ENCODE assay signal across 13 cellular contexts in genomic region chr20:62598761-62599194, GRCh38. TPM values are rescaled to one million over a fixed set of nuclear protein-coding genes. Genes with fewer than 3 reads are reported as not detected.
DNase-seq lines count a peak whose midpoint lies in the region; ATAC-seq lines count a peak whose summit lies in the region.
"Had no signal": no experiment of that assay in that cellular context is flagged by ENCODE, and none has a peak within 500 bp of the region (broad histone marks: within the 10 kb centered on the region; RNA-seq: fewer than 3 reads in every experiment).

No MANE protein-coding gene starts in this region.

- DNase-seq in NCI-H82 (lab: John Stamatoyannopoulos, UW) (peak; percentile 41), NCI-H82 treated with DMSO at 0.1 percent for 48 hours (lab: John Stamatoyannopoulos, UW; ENCODE audit: unreplicated experiment) (no peak), SK-MEL-5 (ENCODE audit: low read depth, low spot score) (peak; percentile 40), neuronal stem cell (ENCODE audit: low spot score) (no peak), NCI-H1417 treated with DMSO at 0.1 percent for 48 hours (lab: John Stamatoyannopoulos, UW) (no peak), middle frontal gyrus (ENCODE audit: extremely low spot score, low spot score) (no peak)
- DNase-seq: effector CD8-positive, alpha-beta T cell; KG1; mesendoderm; stimulated activated CD4-positive, alpha-beta T cell treated with anti-CD3 and anti-CD28 coated beads, Interleukin-2, amount 100 ng/mL, for 48 hours; T1000 had no signal

- H2BK120ac ChIP-seq in neuronal stem cell (ENCODE audit: low read depth, low read length), result no peak overlapping the region

- peak overlapping the region; percentile 98 for H3K23ac ChIP-seq in neuronal stem cell (ENCODE audit: low read depth, low read length, poor library complexity)

- H3K9me3 ChIP-seq in neuronal stem cell (replicated peaks in 1 of 2; ENCODE audit: control insufficient read depth in 2 of 2, insufficient read depth in 1 of 2, low read depth in 1 of 2, low read length in 2 of 2), result peaks cover 0 to 2% of the 10 kb centered on the region in 2 donors

- H3K27me3 ChIP-seq in neuronal stem cell (ENCODE audit: control insufficient read depth in 3 of 3, insufficient read depth in 3 of 3, low read depth in 1 of 3, low read length in 3 of 3), result peaks cover 0 to 52% (median 0%) of the 10 kb centered on the region in 3 experiments

- peak overlapping the region; percentile 24 for H3K4ac ChIP-seq in neuronal stem cell (ENCODE audit: low read length)

- no peak overlapping the region for H4K91ac ChIP-seq in neuronal stem cell (ENCODE audit: low read depth, low read length, poor library complexity)

- H3K79me1 ChIP-seq in neuronal stem cell (ENCODE audit: low read depth, low read length), result peaks cover 2% of the 10 kb centered on the region

- no peak overlapping the region for H2BK12ac ChIP-seq in neuronal stem cell (ENCODE audit: low read length)

- peak overlapping the region; percentile 58 for H3K18ac ChIP-seq in neuronal stem cell (ENCODE audit: low read length)

- H3K4me2 ChIP-seq in neuronal stem cell (ENCODE audit: insufficient read depth, low read length, poor library complexity, severe bottlenecking), result no peak overlapping the region

- no peaks in the 10 kb centered on the region for H3K36me3 ChIP-seq in neuronal stem cell (replicated peaks in 1 of 2; ENCODE audit: control insufficient read depth in 2 of 2, insufficient read depth in 2 of 2, low read length in 2 of 2)

- H3K27ac ChIP-seq in neuronal stem cell (replicated peaks; ENCODE audit: low read length), result no peak overlapping the region

- peak overlapping the region; percentile 17 for H2BK5ac ChIP-seq in neuronal stem cell (ENCODE audit: low read length)

- in situ Hi-C loops in SK-MEL-5 (cut with HindIII; ENCODE audit: low pct_unique_long_range_greater_than_20kb, low sequenced_read_pairs), result no loop called here

- peak overlapping the region; percentile 50 for H3K9ac ChIP-seq in neuronal stem cell (ENCODE audit: low read depth, low read length, poor library complexity)

- H2BK15ac ChIP-seq in neuronal stem cell (ENCODE audit: low read length), result peak overlapping the region; percentile 56

- H2AK5ac ChIP-seq in neuronal stem cell (ENCODE audit: low read depth, low read length), result peak overlapping the region; percentile 85

- peak overlapping the region; percentile 98 for H3K14ac ChIP-seq in neuronal stem cell (ENCODE audit: low read length)

- no peak overlapping the region for H4K8ac ChIP-seq in neuronal stem cell (ENCODE audit: low read depth, low read length)

- peaks cover 0 to 6% of the 10 kb centered on the region in 2 donors for H3K4me1 ChIP-seq in neuronal stem cell (ENCODE audit: control insufficient read depth in 2 of 2, insufficient read depth in 1 of 2, low read depth in 1 of 2, low read length in 2 of 2)

- WGBS in neuronal stem cell (ENCODE audit: extremely low coverage in 2 of 2, insufficient read length in 2 of 2, insufficient replicate concordance in 1 of 2), 2 donors, result no CpG with 5 or more reads among the region's 13 CpGs

- H2AFZ ChIP-seq in neuronal stem cell (ENCODE audit: low read length), result no peak overlapping the region

- peak overlapping the region in 1 of 2 donors; percentile 53 for H3K4me3 ChIP-seq in neuronal stem cell (ENCODE audit: low read length in 2 of 2)

- ATAC-seq in HG03103 (IDR thresholded peaks at IDR 0.05; ENCODE audit: low read depth, unreplicated experiment), result peak; percentile 68
- no peak for ATAC-seq in GM18517 (IDR thresholded peaks at IDR 0.05; ENCODE audit: unreplicated experiment)

RNA-seq across cellular contexts. Expression of gene SLCO4A1, which starts 43.5 kb away (rescaled TPM):
- 48.1 and 53.5 TPM in 2 replicates for total RNA-seq in SK-MEL-5 (2014; rRNA removed; shearing (Covaris generic))
- 27.3 and 30.4 TPM in 2 replicates for polyA plus RNA-seq in SK-MEL-5 (2015; cell fraction: cytosol; rRNA removed)
- polyA plus RNA-seq in SK-MEL-5 (2015; cell fraction: nucleus; rRNA removed), result 86.6 and 124 TPM in 2 replicates
- polyA plus RNA-seq in neuronal stem cell (2013, experiment 1 of 2), result 3.5 TPM
- polyA plus RNA-seq in neuronal stem cell (2013, experiment 2 of 2), result 3.9 TPM

Comparison
In these comparisons a context has a peak if more than half of its experiments do, and no peak if none do; other contexts are left out.
1. DNase-seq: peak in NCI-H82 (single experiment) and SK-MEL-5 (single experiment); none in NCI-H82 treated with DMSO at 0.1 percent for 48 hours (single experiment), neuronal stem cell (single experiment), NCI-H1417 treated with DMSO at 0.1 percent for 48 hours (single experiment) and middle frontal gyrus (single experiment).